In the genomic region with DNA sequence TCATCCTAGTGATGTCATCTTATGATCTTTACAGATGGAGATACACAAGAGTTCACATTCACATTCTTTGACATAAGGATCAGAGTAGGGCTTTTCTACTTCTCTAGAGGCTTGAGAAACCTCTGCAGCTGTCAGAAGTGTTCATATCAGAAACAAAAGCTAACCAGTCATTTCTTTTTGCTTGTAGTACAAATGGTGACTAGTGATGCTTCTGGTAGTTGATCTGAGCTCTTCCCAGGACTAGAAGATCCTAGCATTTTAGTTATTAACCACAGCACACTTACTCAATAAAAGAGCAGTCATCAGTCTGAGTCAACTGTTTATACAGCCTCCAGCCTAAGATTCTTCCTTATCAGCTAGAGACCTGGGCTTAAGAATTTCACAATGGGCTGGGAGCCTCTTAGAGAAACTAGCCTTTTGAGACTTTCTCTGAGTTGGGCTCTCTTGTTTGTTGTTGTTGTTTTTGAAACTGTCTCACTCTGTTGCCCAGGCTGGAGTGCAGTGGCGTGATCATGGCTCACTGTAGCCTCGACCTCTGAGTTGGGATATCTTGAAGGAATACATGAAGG, we compare ENCODE assay signal across 9 cellular contexts.
A peak's percentile ranks its signal among the peaks of the same experiment; 100 is the strongest.
DNase-seq lines count a peak whose midpoint lies in the region; ATAC-seq and TF ChIP-seq lines count a peak whose summit lies in the region.
"Had no signal": no experiment of that assay in that cellular context is flagged by ENCODE, and none has a peak within 500 bp of the region (broad histone marks: within the 10 kb centered on the region; RNA-seq: fewer than 3 reads in every experiment).

No MANE protein-coding gene starts in this region.

- peaks cover 8% of the 10 kb centered on the region for H3K9me3 Mint-ChIP-seq in endodermal cell

- peak overlapping the region; percentile 71 for H3K4me2 ChIP-seq in skeletal muscle satellite cell (ENCODE audit: low read length)

- H3K36me3 Mint-ChIP-seq in endodermal cell (ENCODE audit: low read depth): peaks cover 10% of the 10 kb centered on the region

- H3K9ac ChIP-seq in endodermal cell (ENCODE audit: extremely low read depth, low read length, poor library complexity, severe bottlenecking) (no peak overlapping the region), skeletal muscle satellite cell (ENCODE audit: low read depth, low read length) (peak overlapping the region; percentile 79)

- H3K4me3 ChIP-seq in endodermal cell (ENCODE audit: low read length) (no peak overlapping the region), skeletal muscle satellite cell (ENCODE audit: low read length) (no peak overlapping the region)
- H3K4me3 ChIP-seq: sigmoid colon had no signal

- H3K4me1 ChIP-seq in endodermal cell (ENCODE audit: control insufficient read depth, insufficient read depth, low read length): no peaks in the 10 kb centered on the region
- H3K4me1 ChIP-seq in skeletal muscle satellite cell (ENCODE audit: control insufficient read depth, insufficient read depth, low read length): peaks cover 47% of the 10 kb centered on the region

- H3K36me3 ChIP-seq in endodermal cell (ENCODE audit: control insufficient read depth, insufficient read depth, low read length): no peaks in the 10 kb centered on the region
- H3K36me3 ChIP-seq in skeletal muscle satellite cell (ENCODE audit: insufficient read depth, low read length): no peaks in the 10 kb centered on the region
- H3K36me3 ChIP-seq: sigmoid colon had no signal

- H3K27ac ChIP-seq in endodermal cell (ENCODE audit: low read depth, low read length): no peak overlapping the region
- H3K27ac ChIP-seq: sigmoid colon had no signal

- H3K27me3 ChIP-seq in endodermal cell (ENCODE audit: control insufficient read depth, insufficient read depth, low read length, poor library complexity, severe bottlenecking) (no peaks in the 10 kb centered on the region), skeletal muscle satellite cell (ENCODE audit: control insufficient read depth, insufficient read depth, low read length) (peaks cover 2% of the 10 kb centered on the region)
- H3K27me3 ChIP-seq: sigmoid colon had no signal

- H3K27ac Mint-ChIP-seq in endodermal cell: peak overlapping the region; percentile 50

- WGBS in endodermal cell (ENCODE audit: insufficient coverage in 1 of 2, insufficient read length in 1 of 2), 2 experiments: 77 to 80% methylated on average over 1 to 2 of the region's 2 CpGs

- DNase-seq in MV-4-11 (lab: John Stamatoyannopoulos, UW): peak; percentile 82
- DNase-seq in endodermal cell: no peak
- DNase-seq in NCI-H187 treated with DMSO at 0.1 percent for 48 hours (lab: John Stamatoyannopoulos, UW): no peak
- no peak for DNase-seq in activated gamma-delta T cell treated with Interleukin-2 at 50 U/mL for 16 hours
- no peak for DNase-seq in D341Med (ENCODE audit: low spot score)
- DNase-seq: sigmoid colon had no signal

- H3K4me1 Mint-ChIP-seq in endodermal cell: peaks cover 21% of the 10 kb centered on the region

- H3K27me3 Mint-ChIP-seq in endodermal cell (ENCODE audit: insufficient read depth): no peaks in the 10 kb centered on the region

- H3K4me3 Mint-ChIP-seq in endodermal cell: no peak overlapping the region

- peak; percentile 57 for ATAC-seq in GM19395 (IDR thresholded peaks at IDR 0.05; ENCODE audit: unreplicated experiment)
- ATAC-seq in GM21367 (IDR thresholded peaks at IDR 0.05; ENCODE audit: unreplicated experiment): no peak

- TF ChIP-seq CTCF in endodermal cell (conservative IDR thresholded peaks at IDR 0.05): no peak

- no peaks in the 10 kb centered on the region for H3K9me3 ChIP-seq in endodermal cell (ENCODE audit: control insufficient read depth, low read length)
- no peaks in the 10 kb centered on the region for H3K9me3 ChIP-seq in skeletal muscle satellite cell (replicated peaks; ENCODE audit: low read length)
- H3K9me3 ChIP-seq: sigmoid colon had no signal
